8 cellular contexts compared by ENCODE assay signal in the genomic region with DNA sequence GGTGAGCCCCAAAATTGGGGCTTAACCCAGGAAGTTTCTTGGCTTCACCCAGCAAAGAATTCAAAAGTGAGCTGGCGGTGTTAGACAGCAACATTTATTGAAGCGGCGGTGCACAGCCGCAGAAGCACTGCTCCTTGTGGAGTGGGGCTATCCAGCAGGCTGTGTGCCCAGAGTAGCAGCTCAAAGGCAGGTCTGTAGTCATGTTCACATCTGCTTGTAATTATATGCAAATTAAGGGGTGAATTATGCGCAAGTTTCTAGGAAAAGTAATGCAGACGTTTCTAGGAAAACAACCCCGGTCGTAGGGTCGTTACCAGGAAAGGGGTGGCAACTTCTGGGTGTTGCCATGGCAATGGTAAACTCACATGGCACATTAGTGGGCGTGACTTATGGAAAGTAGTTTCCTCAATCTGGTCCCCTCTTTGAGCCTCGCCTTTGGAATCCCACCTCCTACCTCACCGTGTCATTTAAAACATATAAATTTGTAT.
DNase-seq lines count a peak whose midpoint lies in the region; ATAC-seq, FAIRE-seq and TF ChIP-seq lines count a peak whose summit lies in the region.

No MANE protein-coding gene starts in this region.

- FAIRE-seq in D721Med (lab: Jason Lieb, UNC), result no peak

- in situ Hi-C loops in KBM-7 (cut with MboI; ENCODE audit: low pct_unique_long_range_greater_than_20kb, low sequenced_read_pairs), result no loop called here

- peak; percentile 98 for DNase-seq in KBM-7
- DNase-seq in central memory CD4-positive, alpha-beta T cell, result peak; percentile 88
- DNase-seq in left kidney (ENCODE audit: low read depth, low spot score), result peak; percentile 82
- DNase-seq in stimulated activated CD4-positive, alpha-beta T cell treated with anti-CD3 and anti-CD28 coated beads, Interleukin-4, amount 100 ng/mL, for 1 hour, result peak; percentile 51
- DNase-seq in D721Med (ENCODE audit: insufficient read length, low spot score), result no peak
- no peak for DNase-seq in SKM-1 treated with dmso at 0.1 percent for 144 hours (lab: John Stamatoyannopoulos, UW; ENCODE audit: unreplicated experiment)

- TF ChIP-seq CTCF in D721Med (IDR thresholded peaks at IDR 0.05; ENCODE audit: insufficient read depth, missing control alignments), result no peak

- peak; percentile 66 for ATAC-seq in GM18508 (IDR thresholded peaks at IDR 0.05; ENCODE audit: insufficient read depth, unreplicated experiment)
- ATAC-seq in activated CD4-positive, CD25-positive, alpha-beta regulatory T cell treated with anti-CD3 and anti-CD28 coated beads, Interleukin-2, amount 50 U/mL, for 24 hours, result peak; percentile 95

Comparison
In these comparisons a context has a peak if more than half of its experiments do, and no peak if none do; other contexts are left out.
1. DNase-seq: peak in KBM-7 (single experiment), central memory CD4-positive, alpha-beta T cell (single experiment), left kidney (single experiment) and stimulated activated CD4-positive, alpha-beta T cell treated with anti-CD3 and anti-CD28 coated beads, Interleukin-4, amount 100 ng/mL, for 1 hour (single experiment); none in D721Med (single experiment) and SKM-1 treated with dmso at 0.1 percent for 144 hours (single experiment).